16 cellular contexts compared by ENCODE assay signal in genomic region chr19:17325881-17326594, GRCh38. TPM values are rescaled to one million over a fixed set of nuclear protein-coding genes. Genes with fewer than 3 reads are reported as not detected.
A peak's percentile ranks its signal among the peaks of the same experiment; 100 is the strongest.
DNase-seq lines count a peak whose midpoint lies in the region; ATAC-seq and TF ChIP-seq lines count a peak whose summit lies in the region.
"Had no signal": no experiment of that assay in that cellular context is flagged by ENCODE, and none has a peak within 500 bp of the region (broad histone marks: within the 10 kb centered on the region; RNA-seq: fewer than 3 reads in every experiment).

No MANE protein-coding gene starts in this region.

- no peak for TF ChIP-seq POLR2A in suprapubic skin (IDR thresholded peaks at IDR 0.05)

- H3K4me3 Mint-ChIP-seq in endodermal cell = no peak overlapping the region
- H3K4me3 Mint-ChIP-seq in activated CD4-positive, alpha-beta T cell treated with anti-CD3 and anti-CD28 coated beads for 36 hours = no peak overlapping the region

- 91 to 92% methylated on average over 14 to 17 of the region's 17 CpGs for WGBS in endodermal cell (ENCODE audit: insufficient coverage in 1 of 2, insufficient read length in 1 of 2), 2 experiments
- WGBS in suprapubic skin = 67% methylated on average over 17 of the region's 17 CpGs

- H3K36me3 ChIP-seq in NT2/D1 (ENCODE audit: insufficient read depth, insufficient read length, low read length) (peaks cover 53% of the 10 kb centered on the region), endodermal cell (ENCODE audit: control insufficient read depth, insufficient read depth, low read length) (peaks cover 3% of the 10 kb centered on the region), suprapubic skin (peaks cover 15% of the 10 kb centered on the region)

- intact Hi-C loops in activated CD4-positive, alpha-beta T cell treated with anti-CD3 and anti-CD28 coated beads for 36 hours (cut with DNase I, micrococcal nuclease) = no loop called here

- DNase-seq in NT2/D1 (ENCODE audit: low read depth, low spot score) = no peak
- DNase-seq in endodermal cell = peak; percentile 45
- peak in 1 of 2 donors; percentile 64 for DNase-seq in suprapubic skin (ENCODE audit: low spot score in 2 of 2)
- DNase-seq in SHP77 (lab: John Stamatoyannopoulos, UW) = no peak
- DNase-seq in activated CD4-positive, alpha-beta T cell treated with anti-CD3 and anti-CD28 coated beads for 36 hours = no peak
- no peak for DNase-seq in NCI-H2171 treated with DMSO at 0.1 percent for 48 hours (lab: John Stamatoyannopoulos, UW)
- DNase-seq: colonic mucosa, kidney glomerular epithelial cell, NCI-H146, NCI-H82 had no signal

- H3K27ac Mint-ChIP-seq in endodermal cell = no peak overlapping the region
- no peak overlapping the region for H3K27ac Mint-ChIP-seq in activated CD4-positive, alpha-beta T cell treated with anti-CD3 and anti-CD28 coated beads for 36 hours
- H3K27ac Mint-ChIP-seq: activated naive CD4-positive, alpha-beta T cell treated with anti-CD3 and anti-CD28 coated beads, Interleukin-2, amount 50 U/mL, for 72 hours had no signal

- no peaks in the 10 kb centered on the region for H3K9me3 ChIP-seq in NT2/D1 (ENCODE audit: insufficient read depth, low read length)
- no peaks in the 10 kb centered on the region for H3K9me3 ChIP-seq in endodermal cell (ENCODE audit: control insufficient read depth, low read length)
- no peaks in the 10 kb centered on the region for H3K9me3 ChIP-seq in suprapubic skin
- H3K9me3 ChIP-seq: BLaER1 treated with 17β-estradiol and CSF1 and Interleukin-3, amounts not matched to agents 10 nM and 100 nM; colonic mucosa had no signal

- no peak for TF ChIP-seq CTCF in endodermal cell (conservative IDR thresholded peaks at IDR 0.05)
- TF ChIP-seq CTCF in suprapubic skin (IDR thresholded peaks at IDR 0.05) = no peak

- H3K27ac ChIP-seq in endodermal cell (ENCODE audit: low read depth, low read length) (no peak overlapping the region), layer of hippocampus (ENCODE audit: low read depth, low read length) (peak overlapping the region; percentile 12), suprapubic skin (peak overlapping the region; percentile 29)
- H3K27ac ChIP-seq: BLaER1 treated with 17β-estradiol and CSF1 and Interleukin-3, amounts not matched to agents 10 nM and 100 nM; colonic mucosa; foreskin keratinocyte had no signal

- no peaks in the 10 kb centered on the region for H3K27me3 ChIP-seq in NT2/D1 (ENCODE audit: insufficient read depth, insufficient read length)
- no peaks in the 10 kb centered on the region for H3K27me3 ChIP-seq in endodermal cell (ENCODE audit: control insufficient read depth, insufficient read depth, low read length, poor library complexity, severe bottlenecking)
- H3K27me3 ChIP-seq in layer of hippocampus (ENCODE audit: control insufficient read depth, insufficient read depth, low read length) = no peaks in the 10 kb centered on the region
- H3K27me3 ChIP-seq in suprapubic skin = peaks cover 13% of the 10 kb centered on the region

- peaks cover 1% of the 10 kb centered on the region for H3K4me1 Mint-ChIP-seq in endodermal cell
- peaks cover 13% of the 10 kb centered on the region for H3K4me1 Mint-ChIP-seq in activated CD4-positive, alpha-beta T cell treated with anti-CD3 and anti-CD28 coated beads for 36 hours

- CTCF ChIA-PET in activated CD4-positive, alpha-beta T cell treated with anti-CD3 and anti-CD28 coated beads for 36 hours (lab: Charles Lee) = interaction anchor here (0.9 kb wide), 1 partner anchor 20 kb away, joined by 3 read pairs; no protein-coding TSS in a partner anchor

- POLR2A ChIA-PET in activated CD4-positive, alpha-beta T cell treated with anti-CD3 and anti-CD28 coated beads for 36 hours (lab: Charles Lee) = no interaction called here

- no peaks in the 10 kb centered on the region for H3K9me3 Mint-ChIP-seq in endodermal cell
- no peaks in the 10 kb centered on the region for H3K9me3 Mint-ChIP-seq in activated CD4-positive, alpha-beta T cell treated with anti-CD3 and anti-CD28 coated beads for 36 hours (ENCODE audit: low read depth)
- H3K9me3 Mint-ChIP-seq: activated naive CD4-positive, alpha-beta T cell treated with anti-CD3 and anti-CD28 coated beads, Interleukin-2, amount 50 U/mL, for 72 hours had no signal

- TF ChIP-seq EP300 in suprapubic skin (IDR thresholded peaks at IDR 0.05) = no peak

- peaks cover 21% of the 10 kb centered on the region for H3K36me3 Mint-ChIP-seq in endodermal cell (ENCODE audit: low read depth)
- peaks cover 5% of the 10 kb centered on the region for H3K36me3 Mint-ChIP-seq in activated CD4-positive, alpha-beta T cell treated with anti-CD3 and anti-CD28 coated beads for 36 hours (ENCODE audit: low read depth)
- H3K36me3 Mint-ChIP-seq: activated naive CD4-positive, alpha-beta T cell treated with anti-CD3 and anti-CD28 coated beads, Interleukin-2, amount 50 U/mL, for 72 hours had no signal

- peak overlapping the region; percentile 47 for H3K9ac ChIP-seq in NT2/D1 (ENCODE audit: insufficient read length, low read depth)
- H3K9ac ChIP-seq in endodermal cell (ENCODE audit: extremely low read depth, low read length, poor library complexity, severe bottlenecking) = no peak overlapping the region

- peaks cover 22% of the 10 kb centered on the region for H3K27me3 Mint-ChIP-seq in endodermal cell (ENCODE audit: insufficient read depth)
- no peaks in the 10 kb centered on the region for H3K27me3 Mint-ChIP-seq in activated CD4-positive, alpha-beta T cell treated with anti-CD3 and anti-CD28 coated beads for 36 hours

- H3K4me1 ChIP-seq in NT2/D1 (ENCODE audit: insufficient read depth, insufficient read length) = peaks cover 31% of the 10 kb centered on the region
- no peaks in the 10 kb centered on the region for H3K4me1 ChIP-seq in endodermal cell (ENCODE audit: control insufficient read depth, insufficient read depth, low read length)
- H3K4me1 ChIP-seq in suprapubic skin = peaks cover 48% of the 10 kb centered on the region
- H3K4me1 ChIP-seq: foreskin keratinocyte had no signal

- no peak for ATAC-seq in activated CD4-positive, alpha-beta T cell treated with anti-CD3 and anti-CD28 coated beads for 36 hours
- no peak for ATAC-seq in HG03442 (IDR thresholded peaks at IDR 0.05; ENCODE audit: unreplicated experiment)
- ATAC-seq: activated naive CD4-positive, alpha-beta T cell treated with anti-CD3 and anti-CD28 coated beads, Interleukin-2, amount 50 U/mL, for 72 hours; foreskin keratinocyte; K562 had no signal

- no peak overlapping the region for H3K4me3 ChIP-seq in NT2/D1 (ENCODE audit: insufficient read length, low read depth)
- no peak overlapping the region for H3K4me3 ChIP-seq in endodermal cell (ENCODE audit: low read length)
- no peak overlapping the region for H3K4me3 ChIP-seq in suprapubic skin
- H3K4me3 ChIP-seq: BLaER1 treated with 17β-estradiol and CSF1 and Interleukin-3, amounts not matched to agents 10 nM and 100 nM; colonic mucosa; K562 had no signal

RNA-seq across cellular contexts. Expression of gene ANO8, which starts 8.6 kb away (rescaled TPM):
- total RNA-seq in endodermal cell (10 to 100 TPM; 27.5 to 29.5 TPM), suprapubic skin (10 to 100 TPM; 29.9 to 47.1 (median 37.1) TPM)
- 34.7 TPM for polyA plus RNA-seq in endodermal cell (2013, experiment 1 of 2)
- polyA plus RNA-seq in endodermal cell (2013, experiment 2 of 2) = 29.8 TPM
- 1 to 10 TPM; 4.2 to 4.8 TPM for total RNA-seq in activated CD4-positive, alpha-beta T cell treated with anti-CD3 and anti-CD28 coated beads for 36 hours

RNA-seq across cellular contexts. Expression of gene GTPBP3, which starts 11.3 kb away (rescaled TPM):
- total RNA-seq in endodermal cell (10 to 100 TPM; 48.7 to 55.7 TPM), suprapubic skin (10 to 100 TPM; 18.7 to 29.0 (median 25.2) TPM)
- polyA plus RNA-seq in endodermal cell (2013, experiment 1 of 2) = 34.1 TPM
- 33.4 TPM for polyA plus RNA-seq in endodermal cell (2013, experiment 2 of 2)
- total RNA-seq in activated CD4-positive, alpha-beta T cell treated with anti-CD3 and anti-CD28 coated beads for 36 hours = 10 to 100 TPM; 37.3 to 39.8 TPM

RNA-seq across cellular contexts. Expression of gene DDA1, which starts 16.7 kb away (rescaled TPM):
- total RNA-seq in endodermal cell (10 to 100 TPM; 36.9 to 42.3 TPM), suprapubic skin (10 to 100 TPM; 17.9 to 35.2 (median 22.8) TPM)
- polyA plus RNA-seq in endodermal cell (2013, experiment 1 of 2) = 46.5 TPM
- polyA plus RNA-seq in endodermal cell (2013, experiment 2 of 2) = 62.7 TPM
- 10 to 100 TPM; 26.2 to 39.6 TPM for total RNA-seq in activated CD4-positive, alpha-beta T cell treated with anti-CD3 and anti-CD28 coated beads for 36 hours

RNA-seq across cellular contexts. Expression of gene MRPL34, which starts 20.4 kb away (rescaled TPM):
- total RNA-seq in endodermal cell (10 to 100 TPM; 58.1 to 62.2 TPM), suprapubic skin (10 to 100 TPM; 42.7 to 89.5 (median 73.1) TPM)
- polyA plus RNA-seq in endodermal cell (2013, experiment 1 of 2) = 51.9 TPM
- 48.7 TPM for polyA plus RNA-seq in endodermal cell (2013, experiment 2 of 2)
- total RNA-seq in activated CD4-positive, alpha-beta T cell treated with anti-CD3 and anti-CD28 coated beads for 36 hours = 10 to 100 TPM; 72.0 to 88.6 TPM

RNA-seq across cellular contexts. Expression of gene ABHD8, which starts 22.8 kb away (rescaled TPM):
- total RNA-seq in endodermal cell (10 to 100 TPM; 11.6 to 21.1 TPM), suprapubic skin (10 to 100 TPM in 3 of 4 donors, 1 to 10 TPM in 1; 9.7 to 15.7 (median 13.6) TPM)
- 9.7 TPM for polyA plus RNA-seq in endodermal cell (2013, experiment 1 of 2)
- polyA plus RNA-seq in endodermal cell (2013, experiment 2 of 2) = 10.2 TPM
- 1 to 10 TPM; 6.1 to 8.0 TPM for total RNA-seq in activated CD4-positive, alpha-beta T cell treated with anti-CD3 and anti-CD28 coated beads for 36 hours

Comparison
In these comparisons a context has a peak if more than half of its experiments do, and no peak if none do; other contexts are left out.
1. RNA of gene ANO8, which starts 8.6 kb away (total RNA-seq): 29.9 to 47.1 TPM in suprapubic skin and 27.5 to 29.5 TPM in endodermal cell; 4.2 to 4.8 TPM in activated CD4-positive, alpha-beta T cell treated with anti-CD3 and anti-CD28 coated beads for 36 hours; every median in the first group is over 4 times any median in the second.